In the genomic region with DNA sequence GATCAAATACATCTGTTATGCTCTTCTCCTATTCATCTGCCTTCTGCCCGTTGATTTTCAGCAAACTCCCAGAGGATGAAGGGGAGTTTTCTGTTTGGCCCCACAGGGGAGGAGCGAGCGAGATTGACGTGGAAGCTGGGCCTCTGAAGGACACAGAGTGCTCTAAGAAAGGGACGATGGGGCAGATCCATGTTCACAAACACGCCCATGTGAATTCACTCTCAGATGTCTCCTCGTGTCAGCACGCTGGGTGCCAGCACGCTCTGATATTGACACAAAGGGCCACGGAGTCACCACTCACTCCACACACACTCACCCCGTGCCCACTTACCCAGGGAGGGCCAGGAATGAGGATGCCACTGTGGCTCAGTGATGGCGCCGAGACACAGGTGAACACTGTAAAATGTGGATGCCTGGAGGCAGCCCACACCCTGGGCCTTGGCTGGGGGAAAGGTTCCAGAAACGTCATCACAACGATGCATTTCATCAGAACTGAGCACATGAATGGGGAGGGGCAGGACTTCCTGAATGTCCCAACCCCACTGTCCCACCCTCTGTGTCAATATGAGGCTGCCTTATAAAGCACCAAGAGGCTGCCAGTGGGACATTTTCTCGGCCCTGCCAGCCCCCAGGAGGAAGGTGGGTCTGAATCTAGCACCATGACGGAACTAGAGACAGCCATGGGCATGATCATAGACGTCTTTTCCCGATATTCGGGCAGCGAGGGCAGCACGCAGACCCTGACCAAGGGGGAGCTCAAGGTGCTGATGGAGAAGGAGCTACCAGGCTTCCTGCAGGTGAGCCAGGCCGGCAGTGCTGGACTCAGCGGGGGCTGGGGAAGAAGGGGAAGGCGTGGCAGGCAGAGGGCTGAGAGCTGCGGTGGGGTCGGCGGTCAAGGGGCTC, we compare ENCODE assay signal across 1 cellular context.
TF ChIP-seq lines count a peak whose summit lies in the region.

A gene (plus strand): TSS at position 605 of the 903 bp plus-strand sequence. CDS start 55 bp downstream, at position 660.

TF ChIP-seq in K562, 482 proteins besides CTCF, POLR2A, EP300 and RAD21 (continued from another document and continues in another):
- TF ChIP-seq, protein P1, sequence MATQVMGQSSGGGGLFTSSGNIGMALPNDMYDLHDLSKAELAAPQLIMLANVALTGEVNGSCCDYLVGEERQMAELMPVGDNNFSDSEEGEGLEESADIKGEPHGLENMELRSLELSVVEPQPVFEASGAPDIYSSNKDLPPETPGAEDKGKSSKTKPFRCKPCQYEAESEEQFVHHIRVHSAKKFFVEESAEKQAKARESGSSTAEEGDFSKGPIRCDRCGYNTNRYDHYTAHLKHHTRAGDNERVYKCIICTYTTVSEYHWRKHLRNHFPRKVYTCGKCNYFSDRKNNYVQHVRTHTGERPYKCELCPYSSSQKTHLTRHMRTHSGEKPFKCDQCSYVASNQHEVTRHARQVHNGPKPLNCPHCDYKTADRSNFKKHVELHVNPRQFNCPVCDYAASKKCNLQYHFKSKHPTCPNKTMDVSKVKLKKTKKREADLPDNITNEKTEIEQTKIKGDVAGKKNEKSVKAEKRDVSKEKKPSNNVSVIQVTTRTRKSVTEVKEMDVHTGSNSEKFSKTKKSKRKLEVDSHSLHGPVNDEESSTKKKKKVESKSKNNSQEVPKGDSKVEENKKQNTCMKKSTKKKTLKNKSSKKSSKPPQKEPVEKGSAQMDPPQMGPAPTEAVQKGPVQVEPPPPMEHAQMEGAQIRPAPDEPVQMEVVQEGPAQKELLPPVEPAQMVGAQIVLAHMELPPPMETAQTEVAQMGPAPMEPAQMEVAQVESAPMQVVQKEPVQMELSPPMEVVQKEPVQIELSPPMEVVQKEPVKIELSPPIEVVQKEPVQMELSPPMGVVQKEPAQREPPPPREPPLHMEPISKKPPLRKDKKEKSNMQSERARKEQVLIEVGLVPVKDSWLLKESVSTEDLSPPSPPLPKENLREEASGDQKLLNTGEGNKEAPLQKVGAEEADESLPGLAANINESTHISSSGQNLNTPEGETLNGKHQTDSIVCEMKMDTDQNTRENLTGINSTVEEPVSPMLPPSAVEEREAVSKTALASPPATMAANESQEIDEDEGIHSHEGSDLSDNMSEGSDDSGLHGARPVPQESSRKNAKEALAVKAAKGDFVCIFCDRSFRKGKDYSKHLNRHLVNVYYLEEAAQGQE (CRISPR knock-in tag; IDR thresholded peaks at IDR 0.05; ENCODE audit: low read depth), result no peak
- TF ChIP-seq CCNT2 (IDR thresholded peaks at IDR 0.05; ENCODE audit: borderline replicate concordance, extremely low read depth, insufficient read length, low read depth, low read length) (no peak), SNRNP70 (optimal IDR thresholded peaks at IDR 0.05; ENCODE audit: low read depth, low read length) (no peak), RBM34 (IDR thresholded peaks at IDR 0.05; ENCODE audit: borderline replicate concordance, insufficient read depth, low read length) (no peak), ZNF76 (CRISPR knock-in tag; IDR thresholded peaks at IDR 0.05; ENCODE audit: borderline replicate concordance) (no peak), PRPF4 (IDR thresholded peaks at IDR 0.05; ENCODE audit: insufficient read depth, low read depth, low read length, poor library complexity, severe bottlenecking) (no peak), CTBP1 (IDR thresholded peaks at IDR 0.05; ENCODE audit: borderline replicate concordance) (peak; percentile 56; the same call in 1 of the 2 replicates), TCF7 (IDR thresholded peaks at IDR 0.05; ENCODE audit: borderline replicate concordance) (no peak), MYC (IDR thresholded peaks at IDR 0.05; ENCODE audit: low read depth, low read length) (peak; percentile 94), MYC (CRISPR knock-in tag; IDR thresholded peaks at IDR 0.05; ENCODE audit: borderline replicate concordance, low read depth) (no peak), KHSRP (IDR thresholded peaks at IDR 0.05) (no peak), TEAD2 (tag; IDR thresholded peaks at IDR 0.05) (no peak), NR1H2 (CRISPR knock-in tag; IDR thresholded peaks at IDR 0.05) (no peak), RB1 (IDR thresholded peaks at IDR 0.05; ENCODE audit: low read depth) (no peak), RBM39 (optimal IDR thresholded peaks at IDR 0.05; ENCODE audit: low read depth, low read length) (no peak), SMARCE1 (IDR thresholded peaks at IDR 0.05) (no peak), CC2D1A (IDR thresholded peaks at IDR 0.05) (no peak), L3MBTL2 (IDR thresholded peaks at IDR 0.05) (peak; percentile 61; the same call in 1 of the 2 replicates), CEBPG (CRISPR knock-in tag; IDR thresholded peaks at IDR 0.05) (peak; percentile 77; the same call in 1 of the 2 replicates), CEBPG (tag; conservative IDR thresholded peaks at IDR 0.05 in 1 of 2, IDR thresholded peaks at IDR 0.05 in 1 of 2) (peak in 1 of 2 experiments; percentile 62; a peak in 1 of 4 replicates), MTA3 (IDR thresholded peaks at IDR 0.05; ENCODE audit: borderline replicate concordance) (0 out of 2 replicates have a peak, but pooled peaks have one; percentile 32), HNRNPL (IDR thresholded peaks at IDR 0.05; ENCODE audit: low read depth, low read length) (no peak), ZNF311 (CRISPR knock-in tag; IDR thresholded peaks at IDR 0.05) (0 out of 2 replicates have a peak, but pooled peaks have one; percentile 16), CHCHD3 (CRISPR knock-in tag; IDR thresholded peaks at IDR 0.05) (no peak), NBN (IDR thresholded peaks at IDR 0.05; ENCODE audit: low read depth) (no peak), RBM15 (IDR thresholded peaks at IDR 0.05; ENCODE audit: insufficient read depth, low read length) (no peak), ZNF583 (CRISPR knock-in tag; IDR thresholded peaks at IDR 0.05) (0 out of 2 replicates have a peak, but pooled peaks have one; percentile 47), KLF1 (tag; IDR thresholded peaks at IDR 0.05) (peak; percentile 97), FOXA3 (CRISPR knock-in tag; conservative IDR thresholded peaks at IDR 0.05 in 1 of 2, IDR thresholded peaks at IDR 0.05 in 1 of 2) (peak; percentile 92 to 98), ZFX (CRISPR knock-in tag; IDR thresholded peaks at IDR 0.05) (peak; percentile 6; the same call in 1 of the 2 replicates), RBFOX2 (IDR thresholded peaks at IDR 0.05; ENCODE audit: low read depth, low read length) (peak; percentile 77), HMG20A (CRISPR knock-in tag; conservative IDR thresholded peaks at IDR 0.05) (no peak), PTTG1 (tag; IDR thresholded peaks at IDR 0.05; ENCODE audit: low read depth) (no peak), YY1 (IDR thresholded peaks at IDR 0.05; ENCODE audit: borderline replicate concordance in 1 of 3, control insufficient read depth in 1 of 3, extremely low read depth in 1 of 3, insufficient read depth in 3 of 3, insufficient read length in 1 of 3, insufficient replicate concordance in 2 of 3, low read depth in 1 of 3, low read length in 2 of 3) (no peak), FUS (optimal IDR thresholded peaks at IDR 0.05; ENCODE audit: low read depth, low read length) (no peak), CBX5 (IDR thresholded peaks at IDR 0.05; ENCODE audit: borderline replicate concordance, low read depth) (no peak), POU5F1 (IDR thresholded peaks at IDR 0.05; ENCODE audit: borderline replicate concordance, low read depth, low read length, partially characterized antibody) (no peak), KLF13 (tag; IDR thresholded peaks at IDR 0.05; ENCODE audit: borderline replicate concordance, low read depth) (no peak), NCOA4 (IDR thresholded peaks at IDR 0.05; ENCODE audit: partially characterized antibody) (no peak)
- TF ChIP-seq, protein P2, sequence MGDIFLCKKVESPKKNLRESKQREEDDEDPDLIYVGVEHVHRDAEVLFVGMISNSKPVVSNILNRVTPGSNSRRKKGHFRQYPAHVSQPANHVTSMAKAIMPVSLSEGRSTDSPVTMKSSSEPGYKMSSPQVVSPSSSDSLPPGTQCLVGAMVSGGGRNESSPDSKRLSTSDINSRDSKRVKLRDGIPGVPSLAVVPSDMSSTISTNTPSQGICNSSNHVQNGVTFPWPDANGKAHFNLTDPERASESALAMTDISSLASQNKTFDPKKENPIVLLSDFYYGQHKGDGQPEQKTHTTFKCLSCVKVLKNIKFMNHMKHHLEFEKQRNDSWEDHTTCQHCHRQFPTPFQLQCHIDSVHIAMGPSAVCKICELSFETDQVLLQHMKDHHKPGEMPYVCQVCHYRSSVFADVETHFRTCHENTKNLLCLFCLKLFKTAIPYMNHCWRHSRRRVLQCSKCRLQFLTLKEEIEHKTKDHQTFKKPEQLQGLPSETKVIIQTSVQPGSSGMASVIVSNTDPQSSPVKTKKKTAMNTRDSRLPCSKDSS (IDR thresholded peaks at IDR 0.05; ENCODE audit: low read depth, partially characterized antibody), result no peak
- TF ChIP-seq, protein P3, sequence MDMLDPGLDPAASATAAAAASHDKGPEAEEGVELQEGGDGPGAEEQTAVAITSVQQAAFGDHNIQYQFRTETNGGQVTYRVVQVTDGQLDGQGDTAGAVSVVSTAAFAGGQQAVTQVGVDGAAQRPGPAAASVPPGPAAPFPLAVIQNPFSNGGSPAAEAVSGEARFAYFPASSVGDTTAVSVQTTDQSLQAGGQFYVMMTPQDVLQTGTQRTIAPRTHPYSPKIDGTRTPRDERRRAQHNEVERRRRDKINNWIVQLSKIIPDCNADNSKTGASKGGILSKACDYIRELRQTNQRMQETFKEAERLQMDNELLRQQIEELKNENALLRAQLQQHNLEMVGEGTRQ (CRISPR knock-in tag; IDR thresholded peaks at IDR 0.05), result no peak
- TF ChIP-seq, protein P4, sequence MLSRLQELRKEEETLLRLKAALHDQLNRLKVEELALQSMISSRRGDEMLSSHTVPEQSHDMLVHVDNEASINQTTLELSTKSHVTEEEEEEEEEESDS (CRISPR knock-in tag; IDR thresholded peaks at IDR 0.05), result no peak
- TF ChIP-seq, protein P5, sequence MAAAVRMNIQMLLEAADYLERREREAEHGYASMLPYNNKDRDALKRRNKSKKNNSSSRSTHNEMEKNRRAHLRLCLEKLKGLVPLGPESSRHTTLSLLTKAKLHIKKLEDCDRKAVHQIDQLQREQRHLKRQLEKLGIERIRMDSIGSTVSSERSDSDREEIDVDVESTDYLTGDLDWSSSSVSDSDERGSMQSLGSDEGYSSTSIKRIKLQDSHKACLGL (CRISPR knock-in tag; IDR thresholded peaks at IDR 0.05; ENCODE audit: borderline replicate concordance, poor library complexity, severe bottlenecking), result no peak
- TF ChIP-seq, protein P6, sequence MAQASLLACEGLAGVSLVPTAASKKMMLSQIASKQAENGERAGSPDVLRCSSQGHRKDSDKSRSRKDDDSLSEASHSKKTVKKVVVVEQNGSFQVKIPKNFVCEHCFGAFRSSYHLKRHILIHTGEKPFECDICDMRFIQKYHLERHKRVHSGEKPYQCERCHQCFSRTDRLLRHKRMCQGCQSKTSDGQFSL (CRISPR knock-in tag; IDR thresholded peaks at IDR 0.05), result no peak
- TF ChIP-seq, protein P6 (tag; IDR thresholded peaks at IDR 0.05), result 0 out of 4 replicates have a peak, but pooled peaks of 1 of the 2 experiments have one; percentile 24
- TF ChIP-seq, protein P7, sequence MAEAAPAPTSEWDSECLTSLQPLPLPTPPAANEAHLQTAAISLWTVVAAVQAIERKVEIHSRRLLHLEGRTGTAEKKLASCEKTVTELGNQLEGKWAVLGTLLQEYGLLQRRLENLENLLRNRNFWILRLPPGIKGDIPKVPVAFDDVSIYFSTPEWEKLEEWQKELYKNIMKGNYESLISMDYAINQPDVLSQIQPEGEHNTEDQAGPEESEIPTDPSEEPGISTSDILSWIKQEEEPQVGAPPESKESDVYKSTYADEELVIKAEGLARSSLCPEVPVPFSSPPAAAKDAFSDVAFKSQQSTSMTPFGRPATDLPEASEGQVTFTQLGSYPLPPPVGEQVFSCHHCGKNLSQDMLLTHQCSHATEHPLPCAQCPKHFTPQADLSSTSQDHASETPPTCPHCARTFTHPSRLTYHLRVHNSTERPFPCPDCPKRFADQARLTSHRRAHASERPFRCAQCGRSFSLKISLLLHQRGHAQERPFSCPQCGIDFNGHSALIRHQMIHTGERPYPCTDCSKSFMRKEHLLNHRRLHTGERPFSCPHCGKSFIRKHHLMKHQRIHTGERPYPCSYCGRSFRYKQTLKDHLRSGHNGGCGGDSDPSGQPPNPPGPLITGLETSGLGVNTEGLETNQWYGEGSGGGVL (CRISPR knock-in tag; IDR thresholded peaks at IDR 0.05), result no peak
- TF ChIP-seq, protein P8, sequence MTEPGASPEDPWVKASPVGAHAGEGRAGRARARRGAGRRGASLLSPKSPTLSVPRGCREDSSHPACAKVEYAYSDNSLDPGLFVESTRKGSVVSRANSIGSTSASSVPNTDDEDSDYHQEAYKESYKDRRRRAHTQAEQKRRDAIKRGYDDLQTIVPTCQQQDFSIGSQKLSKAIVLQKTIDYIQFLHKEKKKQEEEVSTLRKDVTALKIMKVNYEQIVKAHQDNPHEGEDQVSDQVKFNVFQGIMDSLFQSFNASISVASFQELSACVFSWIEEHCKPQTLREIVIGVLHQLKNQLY (CRISPR knock-in tag; conservative IDR thresholded peaks at IDR 0.05), result no peak
- TF ChIP-seq, protein P9, sequence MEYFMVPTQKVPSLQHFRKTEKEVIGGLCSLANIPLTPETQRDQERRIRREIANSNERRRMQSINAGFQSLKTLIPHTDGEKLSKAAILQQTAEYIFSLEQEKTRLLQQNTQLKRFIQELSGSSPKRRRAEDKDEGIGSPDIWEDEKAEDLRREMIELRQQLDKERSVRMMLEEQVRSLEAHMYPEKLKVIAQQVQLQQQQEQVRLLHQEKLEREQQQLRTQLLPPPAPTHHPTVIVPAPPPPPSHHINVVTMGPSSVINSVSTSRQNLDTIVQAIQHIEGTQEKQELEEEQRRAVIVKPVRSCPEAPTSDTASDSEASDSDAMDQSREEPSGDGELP (CRISPR knock-in tag; IDR thresholded peaks at IDR 0.05; ENCODE audit: borderline replicate concordance), result no peak
- TF ChIP-seq, protein P10, sequence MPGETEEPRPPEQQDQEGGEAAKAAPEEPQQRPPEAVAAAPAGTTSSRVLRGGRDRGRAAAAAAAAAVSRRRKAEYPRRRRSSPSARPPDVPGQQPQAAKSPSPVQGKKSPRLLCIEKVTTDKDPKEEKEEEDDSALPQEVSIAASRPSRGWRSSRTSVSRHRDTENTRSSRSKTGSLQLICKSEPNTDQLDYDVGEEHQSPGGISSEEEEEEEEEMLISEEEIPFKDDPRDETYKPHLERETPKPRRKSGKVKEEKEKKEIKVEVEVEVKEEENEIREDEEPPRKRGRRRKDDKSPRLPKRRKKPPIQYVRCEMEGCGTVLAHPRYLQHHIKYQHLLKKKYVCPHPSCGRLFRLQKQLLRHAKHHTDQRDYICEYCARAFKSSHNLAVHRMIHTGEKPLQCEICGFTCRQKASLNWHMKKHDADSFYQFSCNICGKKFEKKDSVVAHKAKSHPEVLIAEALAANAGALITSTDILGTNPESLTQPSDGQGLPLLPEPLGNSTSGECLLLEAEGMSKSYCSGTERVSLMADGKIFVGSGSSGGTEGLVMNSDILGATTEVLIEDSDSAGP (CRISPR knock-in tag; IDR thresholded peaks at IDR 0.05), result no peak
